In genomic region chr19:50717891-50718254, GRCh38 we compare ENCODE assay signal across 17 cellular contexts. TPM values are rescaled to one million over a fixed set of nuclear protein-coding genes. Genes with fewer than 3 reads are reported as not detected.
DNase-seq lines count a peak whose midpoint lies in the region; TF ChIP-seq lines count a peak whose summit lies in the region.
"Had no signal": no experiment of that assay in that cellular context is flagged by ENCODE, and none has a peak within 500 bp of the region (broad histone marks: within the 10 kb centered on the region; RNA-seq: fewer than 3 reads in every experiment).

No MANE protein-coding gene starts in this region.

- peaks cover 44% of the 10 kb centered on the region for H3K27me3 ChIP-seq in hepatocyte
- H3K27me3 ChIP-seq in smooth muscle cell (ENCODE audit: low read depth): peaks cover 6% of the 10 kb centered on the region
- peaks cover 64% of the 10 kb centered on the region for H3K27me3 ChIP-seq in PC-9 (ENCODE audit: insufficient read depth, low read depth)

- TF ChIP-seq CTCF in hepatocyte (IDR thresholded peaks at IDR 0.05; ENCODE audit: poor library complexity) (no peak), smooth muscle cell (IDR thresholded peaks at IDR 0.05; ENCODE audit: borderline replicate concordance, insufficient read depth, poor library complexity, severe bottlenecking) (no peak), PC-9 (conservative IDR thresholded peaks at IDR 0.05) (no peak)

- H3K9ac ChIP-seq in smooth muscle cell (ENCODE audit: low read depth): no peak overlapping the region

- H3K9me3 ChIP-seq in hepatocyte (ENCODE audit: low read depth) (no peaks in the 10 kb centered on the region), smooth muscle cell (replicated peaks; ENCODE audit: low read depth) (no peaks in the 10 kb centered on the region), PC-9 (ENCODE audit: insufficient read depth, low read depth) (no peaks in the 10 kb centered on the region)
- H3K9me3 ChIP-seq: mucosa of descending colon, thyroid gland had no signal

- no peaks in the 10 kb centered on the region for H4K20me1 ChIP-seq in hepatocyte (ENCODE audit: insufficient read depth, poor library complexity, severe bottlenecking)
- H4K20me1 ChIP-seq in smooth muscle cell (ENCODE audit: low read depth): no peaks in the 10 kb centered on the region
- H4K20me1 ChIP-seq in PC-9 (ENCODE audit: insufficient read depth): no peaks in the 10 kb centered on the region; the same call in 1 of the 2 replicates

- no peaks in the 10 kb centered on the region for H3K36me3 ChIP-seq in hepatocyte (replicated peaks; ENCODE audit: insufficient read depth, low read depth)
- no peaks in the 10 kb centered on the region for H3K36me3 ChIP-seq in smooth muscle cell (ENCODE audit: low read depth)
- H3K36me3 ChIP-seq in PC-9 (ENCODE audit: low read depth): no peaks in the 10 kb centered on the region
- H3K36me3 ChIP-seq: thyroid gland had no signal

- H3K79me2 ChIP-seq in hepatocyte (no peaks in the 10 kb centered on the region), smooth muscle cell (ENCODE audit: low read depth) (no peaks in the 10 kb centered on the region), PC-9 (ENCODE audit: low read depth) (no peaks in the 10 kb centered on the region)

- H2AFZ ChIP-seq in hepatocyte (no peak overlapping the region), smooth muscle cell (ENCODE audit: low read depth) (no peak overlapping the region), PC-9 (no peak overlapping the region)

- CTCF ChIA-PET in PC-9 (lab: Charles Lee): interaction anchor here (0.5 to 0.6 kb wide), 2 partner anchors 51 to 104 kb away, joined by 3 to 6 read pairs; no protein-coding TSS in a partner anchor

- DNase-seq in DMS 273 (lab: John Stamatoyannopoulos, UW; ENCODE audit: unreplicated experiment): peak; percentile 24
- DNase-seq in DMS 273 treated with DMSO at 0.1 percent for 48 hours (lab: John Stamatoyannopoulos, UW): no peak
- peak; percentile 28 for DNase-seq in NAMALWA (ENCODE audit: low spot score)
- no peak for DNase-seq in hepatocyte (ENCODE audit: low spot score)
- no peak for DNase-seq in smooth muscle cell (lab: John Stamatoyannopoulos, UW; ENCODE audit: unreplicated experiment)
- no peak for DNase-seq in stimulated activated CD4-positive, alpha-beta T cell treated with anti-CD3 and anti-CD28 coated beads, Interleukin-2, amount 100 ng/mL, for 24 hours
- no peak for DNase-seq in stimulated activated CD4-positive, alpha-beta T cell treated with anti-CD3 and anti-CD28 coated beads, Interleukin-4, amount 100 ng/mL, for 24 hours
- DNase-seq in PC-9: no peak
- DNase-seq: activated CD4-positive, alpha-beta T cell treated with anti-CD3 and anti-CD28 coated beads, Interleukin-2, amount 50 U/mL, for 1 hour; HCEC 1CT; mucosa of descending colon; NCI-H2029; retina had no signal

- H3K27ac ChIP-seq in hepatocyte: no peak overlapping the region
- no peak overlapping the region for H3K27ac ChIP-seq in smooth muscle cell (ENCODE audit: low read depth)
- H3K27ac ChIP-seq in PC-9: no peak overlapping the region
- H3K27ac ChIP-seq: 22Rv1, epithelial cell of prostate, thyroid gland had no signal

- no TSS peak for BruUV-seq in PC-9 (replicated peaks; lab: Mats Ljungman, UMichigan)

- no peaks in the 10 kb centered on the region for H3K4me1 ChIP-seq in hepatocyte (ENCODE audit: insufficient read depth)
- peaks cover 7% of the 10 kb centered on the region for H3K4me1 ChIP-seq in smooth muscle cell (ENCODE audit: low read depth)
- no peaks in the 10 kb centered on the region for H3K4me1 ChIP-seq in PC-9 (replicated peaks; ENCODE audit: insufficient read depth)

- no peak overlapping the region for H3K4me3 ChIP-seq in hepatocyte
- H3K4me3 ChIP-seq in smooth muscle cell: peak overlapping the region; percentile 58
- no peak overlapping the region for H3K4me3 ChIP-seq in PC-9
- H3K4me3 ChIP-seq: mucosa of descending colon had no signal

- no peaks in the 10 kb centered on the region for H3K9me2 ChIP-seq in hepatocyte (replicated peaks; ENCODE audit: insufficient read depth)
- no peaks in the 10 kb centered on the region for H3K9me2 ChIP-seq in PC-9 (ENCODE audit: insufficient read depth)

- intact Hi-C loops in PC-9 (cut with micrococcal nuclease; ENCODE audit: unreplicated experiment): no loop called here

- H3K4me2 ChIP-seq in hepatocyte: peak overlapping the region; percentile 91
- H3K4me2 ChIP-seq in smooth muscle cell: peak overlapping the region; percentile 91
- no peak overlapping the region for H3K4me2 ChIP-seq in PC-9

- POLR2A ChIA-PET in PC-9 (lab: Charles Lee; ENCODE audit: unreplicated experiment): no interaction called here

- no peaks in the 10 kb centered on the region for H3F3A ChIP-seq in smooth muscle cell (ENCODE audit: low read depth)
- H3F3A ChIP-seq in PC-9 (ENCODE audit: insufficient read depth, low read depth): no peaks in the 10 kb centered on the region

- WGBS in hepatocyte (ENCODE audit: low lambda C conversion rate, missing lambda C conversion rate): 24% methylated on average over 4 of the region's 13 CpGs
- 23% methylated on average over 4 of the region's 13 CpGs for WGBS in smooth muscle cell (ENCODE audit: low lambda C conversion rate)

RNA-seq across cellular contexts. Expression of gene SHANK1, which starts 1.7 kb away (rescaled TPM):
- 0.24 and 2.3 TPM in 2 replicates for total RNA-seq in hepatocyte
- polyA plus RNA-seq in hepatocyte: 0.56 and 1.4 TPM in 2 replicates
- 2.1 and 4.1 TPM in 2 replicates for total RNA-seq in smooth muscle cell
- 1.0 and 1.8 TPM in 2 replicates for polyA plus RNA-seq in smooth muscle cell
- total RNA-seq in PC-9 (2021): not detected in 2 replicates

RNA-seq across cellular contexts. Expression of gene CLEC11A, which starts 5.3 kb away (rescaled TPM):
- total RNA-seq in hepatocyte: 27.6 and 30.3 TPM in 2 replicates
- 72.4 and 111 TPM in 2 replicates for polyA plus RNA-seq in hepatocyte
- total RNA-seq in smooth muscle cell: 48.3 and 53.4 TPM in 2 replicates
- 138 and 155 TPM in 2 replicates for polyA plus RNA-seq in smooth muscle cell
- total RNA-seq in PC-9 (2021): not detected in 2 replicates

RNA-seq across cellular contexts. Expression of gene GPR32, which starts 52.4 kb away (rescaled TPM):
- total RNA-seq in hepatocyte (not detected in 2 replicates), smooth muscle cell (not detected in 2 replicates), PC-9 (2021) (not detected in 2 replicates)
- polyA plus RNA-seq in hepatocyte (not detected in 2 replicates), smooth muscle cell (not detected in 2 replicates)
- total RNA-seq: mucosa of descending colon, T-cell, thyroid gland had no signal

Comparison
In these comparisons a context has a peak if more than half of its experiments do, and no peak if none do; other contexts are left out.
1. DNase-seq: peak in DMS 273 (single experiment) and NAMALWA (single experiment); none in DMS 273 treated with DMSO at 0.1 percent for 48 hours (single experiment), hepatocyte (single experiment), smooth muscle cell (single experiment), stimulated activated CD4-positive, alpha-beta T cell treated with anti-CD3 and anti-CD28 coated beads, Interleukin-2, amount 100 ng/mL, for 24 hours (0 of 2), stimulated activated CD4-positive, alpha-beta T cell treated with anti-CD3 and anti-CD28 coated beads, Interleukin-4, amount 100 ng/mL, for 24 hours (single experiment) and PC-9 (0 of 2).
2. RNA of gene CLEC11A, which starts 5.3 kb away (total RNA-seq): 48.3 to 53.4 TPM in smooth muscle cell and 27.6 to 30.3 TPM in hepatocyte; not detected in PC-9; every median in the first group is over 10 times any median in the second.